ENCODE assay signal across 9 cellular contexts in genomic region chr15:74782596-74783071, GRCh38. TPM values are rescaled to one million over a fixed set of nuclear protein-coding genes. Genes with fewer than 3 reads are reported as not detected.
A peak's percentile ranks its signal among the peaks of the same experiment; 100 is the strongest.
DNase-seq lines count a peak whose midpoint lies in the region; ATAC-seq and TF ChIP-seq lines count a peak whose summit lies in the region.
"Had no signal": no experiment of that assay in that cellular context is flagged by ENCODE, and none has a peak within 500 bp of the region (broad histone marks: within the 10 kb centered on the region; RNA-seq: fewer than 3 reads in every experiment).

No MANE protein-coding gene starts in this region.

- peak overlapping the region; percentile 98 for H3K27ac Mint-ChIP-seq in T-helper 17 cell

- no peaks in the 10 kb centered on the region for H3K36me3 ChIP-seq in sigmoid colon

- ATAC-seq in GM19324 (IDR thresholded peaks at IDR 0.05; ENCODE audit: low FRiP score, unreplicated experiment) (peak; percentile 0), T-helper 17 cell (no peak), foreskin keratinocyte (no peak), HG03457 (IDR thresholded peaks at IDR 0.05; ENCODE audit: unreplicated experiment) (no peak)

- no peaks in the 10 kb centered on the region for H3K27me3 Mint-ChIP-seq in T-helper 17 cell

- H3K4me3 Mint-ChIP-seq in T-helper 17 cell = peak overlapping the region; percentile 95

- peaks cover 5% of the 10 kb centered on the region for H3K36me3 Mint-ChIP-seq in T-helper 17 cell (ENCODE audit: low read depth)

- WGBS in sigmoid colon, 2 donors = 0 to 1% methylated on average over 26 of the region's 26 CpGs

- no peak for TF ChIP-seq EP300 in sigmoid colon (IDR thresholded peaks at IDR 0.05)

- peak overlapping the region; percentile 48 to 92 (median 78) for H3K4me3 ChIP-seq in sigmoid colon

- TF ChIP-seq CTCF in foreskin keratinocyte (conservative IDR thresholded peaks at IDR 0.05) = no peak
- TF ChIP-seq CTCF in sigmoid colon (IDR thresholded peaks at IDR 0.05) = no peak

- H3K4me1 Mint-ChIP-seq in T-helper 17 cell = peaks cover 75% of the 10 kb centered on the region

- H3K4me1 ChIP-seq in foreskin keratinocyte (peaks cover 13% of the 10 kb centered on the region), sigmoid colon (peaks cover 0 to 66% (median 56%) of the 10 kb centered on the region in 4 donors)

- H3K27me3 ChIP-seq in foreskin keratinocyte (no peaks in the 10 kb centered on the region), sigmoid colon (no peaks in the 10 kb centered on the region)

- H3K9me3 ChIP-seq in T-helper 17 cell (ENCODE audit: control insufficient read depth, low read length, poor library complexity, severe bottlenecking) (no peaks in the 10 kb centered on the region), sigmoid colon (no peaks in the 10 kb centered on the region)

- no peak for TF ChIP-seq POLR2A in sigmoid colon (IDR thresholded peaks at IDR 0.05)

- H3K27ac ChIP-seq in foreskin keratinocyte (peak overlapping the region; percentile 37), sigmoid colon (peak overlapping the region; percentile 77 to 93 (median 82))

- intact Hi-C loops in sigmoid colon (cut with DNase I) = loop anchor here (1.0 to 5.0 kb wide), 4 partner anchors 18 to 240 kb away; partner anchors contain the start of genes ARID3B and ULK3

- DNase-seq in T-helper 17 cell (no peak), foreskin keratinocyte (no peak), sigmoid colon (no peak), NCI-H526 treated with DMSO at 0.1 percent for 48 hours (lab: John Stamatoyannopoulos, UW) (no peak), NCI-H1092 (lab: John Stamatoyannopoulos, UW) (no peak), ecto neural progenitor cell (ENCODE audit: low spot score) (no peak)

RNA-seq across cellular contexts. Expression of gene CSK, which starts 0.8 kb away (rescaled TPM):
- total RNA-seq in T-helper 17 cell (100 to 1,000 TPM; 188 to 208 TPM), foreskin keratinocyte (39.7 and 47.8 TPM in 2 replicates), sigmoid colon (10 to 100 TPM in 3 of 4 donors, 1 to 10 TPM in 1; 9.7 to 22.4 (median 14.2) TPM)
- polyA plus RNA-seq in foreskin keratinocyte (46.0 and 53.0 TPM in 2 replicates), sigmoid colon (100 to 1,000 TPM in 1 of 3 donors, 10 to 100 TPM in 2; 40.8 to 125 (median 55.0) TPM)

RNA-seq across cellular contexts. Expression of gene LMAN1L, which starts 30.0 kb away (rescaled TPM):
- total RNA-seq in T-helper 17 cell = under 1 TPM; 0.82 to 0.91 TPM
- total RNA-seq in foreskin keratinocyte = not detected in 2 replicates
- not detected in 2 replicates for polyA plus RNA-seq in foreskin keratinocyte
- 1 to 10 TPM in 1 of 4 donors, not detected in 3; 1.8 TPM for total RNA-seq in sigmoid colon
- under 1 TPM in 1 of 3 donors, not detected in 2; 0.64 TPM for polyA plus RNA-seq in sigmoid colon
- total RNA-seq: myocyte had no signal

RNA-seq across cellular contexts. Expression of gene CYP1A2, which starts 34.0 kb away (rescaled TPM):
- not detected for total RNA-seq in T-helper 17 cell
- 0.04 TPM in 1 of 2 replicates, not detected in the other for total RNA-seq in foreskin keratinocyte
- not detected in 2 replicates for polyA plus RNA-seq in foreskin keratinocyte
- total RNA-seq in sigmoid colon = not detected
- not detected for polyA plus RNA-seq in sigmoid colon
- total RNA-seq: myocyte had no signal

RNA-seq across cellular contexts. Expression of gene CPLX3, which starts 43.8 kb away (rescaled TPM):
- total RNA-seq in T-helper 17 cell = under 1 TPM in 1 of 2 donors, not detected in 1; 0.20 TPM
- not detected in 2 replicates for total RNA-seq in foreskin keratinocyte
- not detected in 2 replicates for polyA plus RNA-seq in foreskin keratinocyte
- under 1 TPM in 1 of 4 donors, not detected in 3; 0.41 TPM for total RNA-seq in sigmoid colon
- polyA plus RNA-seq in sigmoid colon = under 1 TPM in 1 of 3 donors, not detected in 2; 0.28 TPM
- total RNA-seq: myocyte had no signal

RNA-seq across cellular contexts. Expression of gene CYP1A1, which starts 57.3 kb away (rescaled TPM):
- under 1 TPM in 1 of 2 donors, not detected in 1; 0.13 TPM for total RNA-seq in T-helper 17 cell
- 0.75 and 1.9 TPM in 2 replicates for total RNA-seq in foreskin keratinocyte
- polyA plus RNA-seq in foreskin keratinocyte = 0.67 and 1.8 TPM in 2 replicates
- total RNA-seq in sigmoid colon = 1 to 10 TPM in 1 of 4 donors, under 1 TPM in 2, not detected in 1; 0.36 to 4.7 (median 0.49) TPM
- under 1 TPM in 2 of 3 donors, not detected in 1; 0.09 to 0.92 TPM for polyA plus RNA-seq in sigmoid colon
- total RNA-seq: myocyte had no signal
